Comparison of ENCODE assay signal across 28 cellular contexts in the genomic region with DNA sequence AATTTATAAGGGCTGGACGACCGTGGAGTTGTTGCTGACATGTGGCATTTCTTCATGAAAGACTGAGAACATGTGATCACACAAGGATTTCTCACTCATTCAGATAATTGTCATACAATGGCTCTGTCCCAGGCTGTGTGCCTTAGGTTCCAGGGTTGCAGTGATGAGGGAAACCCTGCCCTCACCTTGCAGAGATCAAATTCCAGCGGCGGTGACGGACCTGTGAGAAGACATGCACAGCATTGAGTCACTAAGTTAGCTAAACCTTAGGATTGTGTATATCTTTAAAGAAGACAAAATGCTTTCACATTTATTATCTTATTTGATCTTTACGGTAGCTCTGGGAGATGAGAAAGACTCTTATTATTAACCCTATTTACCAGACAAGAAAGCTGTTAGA.
"Had no signal": no experiment of that assay in that cellular context is flagged by ENCODE, and none has a peak within 500 bp of the region (broad histone marks: within the 10 kb centered on the region; RNA-seq: fewer than 3 reads in every experiment).

No MANE protein-coding gene starts in this region.

- H3K27me3 ChIP-seq: ascending aorta, breast epithelium, esophagus muscularis mucosa, foreskin keratinocyte, gastrocnemius medialis, heart left ventricle had no signal

- H3K9me3 ChIP-seq: ascending aorta, breast epithelium, esophagus muscularis mucosa, gastrocnemius medialis, heart left ventricle had no signal

- H3K27ac ChIP-seq: ascending aorta, breast epithelium, esophagus muscularis mucosa, foreskin keratinocyte, gastrocnemius medialis, heart left ventricle, WERI-Rb-1 had no signal

- ATAC-seq: activated CD4-positive, CD25-positive, alpha-beta regulatory T cell treated with anti-CD3 and anti-CD28 coated beads, Interleukin-2, amount 50 U/mL, for 24 hours; activated CD8-positive, alpha-beta memory T cell treated with anti-CD3 and anti-CD28 coated beads, Interleukin-2, amount 10 ng/mL, durations not matched to agents 7 days and 5 days; activated CD8-positive, alpha-beta T cell treated with anti-CD3 and anti-CD28 coated beads, Interleukin-2, amount 10 ng/mL, durations not matched to agents 7 days and 5 days; foreskin keratinocyte; gastrocnemius medialis; heart left ventricle; T-helper 17 cell had no signal

- DNase-seq: activated B cell treated with CpG ODN at 0.5 μM for 24 hours; activated CD4-positive, alpha-beta memory T cell treated with anti-CD3 and anti-CD28 coated beads for 36 hours; activated CD4-positive, alpha-beta T cell treated with anti-CD3 and anti-CD28 coated beads for 48 hours; activated CD4-positive, alpha-beta T cell treated with anti-CD3 and anti-CD28 coated beads, Interleukin-2, amount 50 U/mL, for 1 hour; activated CD8-positive, alpha-beta memory T cell treated with anti-CD3 and anti-CD28 coated beads, Interleukin-2, amount 10 ng/mL, durations not matched to agents 7 days and 5 days; activated CD8-positive, alpha-beta memory T cell treated with anti-CD3 and anti-CD28 coated beads, Interleukin-2, amount 50 U/mL, for 4 hours; activated CD8-positive, alpha-beta T cell treated with anti-CD3 and anti-CD28 coated beads, Interleukin-2, amount 10 ng/mL, durations not matched to agents 7 days and 5 days; activated effector memory CD4-positive, alpha-beta T cell treated with anti-CD3 and anti-CD28 coated beads, Interleukin-2, amount 50 U/mL, for 16 hours; activated naive CD4-positive, alpha-beta T cell treated with anti-CD3 and anti-CD28 coated beads for 36 hours; activated naive CD8-positive, alpha-beta T cell treated with anti-CD3 and anti-CD28 coated beads, Interleukin-2, amount 10 ng/mL, durations not matched to agents 7 days and 5 days; activated T-cell treated with anti-CD3 and anti-CD28 coated beads, Interleukin-2, amount 50 U/mL, for 1 hour; activated T-cell treated with anti-CD3 and anti-CD28 coated beads, Interleukin-2, amount 50 U/mL, for 48 hours; cortex of kidney; effector CD8-positive, alpha-beta T cell; endodermal cell; erythroblast; gastrocnemius medialis; glutamatergic neuron; heart left ventricle; T-helper 1 cell; T-helper 17 cell; T1000; WERI-Rb-1 had no signal

- H3K4me3 ChIP-seq: ascending aorta, breast epithelium, esophagus muscularis mucosa, gastrocnemius medialis, heart left ventricle had no signal

- H3K4me1 ChIP-seq: ascending aorta, breast epithelium, esophagus muscularis mucosa, foreskin keratinocyte, gastrocnemius medialis, heart left ventricle had no signal

- H3K36me3 ChIP-seq: ascending aorta, breast epithelium, esophagus muscularis mucosa, gastrocnemius medialis, heart left ventricle, WERI-Rb-1 had no signal
